In genomic region chr16:29996773-29997250, GRCh38 we compare ENCODE assay signal across 9 cellular contexts. TPM values are rescaled to one million over a fixed set of nuclear protein-coding genes. Genes with fewer than 3 reads are reported as not detected.
DNase-seq lines count a peak whose midpoint lies in the region; ATAC-seq and TF ChIP-seq lines count a peak whose summit lies in the region.
"Had no signal": no experiment of that assay in that cellular context is flagged by ENCODE, and none has a peak within 500 bp of the region (broad histone marks: within the 10 kb centered on the region; RNA-seq: fewer than 3 reads in every experiment).

No MANE protein-coding gene starts in this region.

- H3K27ac ChIP-seq in subcutaneous abdominal adipose tissue (ENCODE audit: low read depth, low read length) = peak overlapping the region; percentile 98

- peak; percentile 40 for DNase-seq in NCI-H82 (lab: John Stamatoyannopoulos, UW)
- no peak for DNase-seq in NCI-H82 treated with DMSO at 0.1 percent for 48 hours (lab: John Stamatoyannopoulos, UW; ENCODE audit: unreplicated experiment)
- peak; percentile 47 for DNase-seq in activated CD8-positive, alpha-beta T cell treated with anti-CD3 and anti-CD28 coated beads for 36 hours
- DNase-seq in NCI-H1092 (lab: John Stamatoyannopoulos, UW) = no peak
- no peak for DNase-seq in NCI-H1048 (lab: John Stamatoyannopoulos, UW)

- no peaks in the 10 kb centered on the region for H3K9me3 Mint-ChIP-seq in activated CD8-positive, alpha-beta T cell treated with anti-CD3 and anti-CD28 coated beads for 36 hours

- no peak for TF ChIP-seq CTCF in activated CD8-positive, alpha-beta T cell treated with anti-CD3 and anti-CD28 coated beads for 36 hours (IDR thresholded peaks at IDR 0.05)

- POLR2A ChIA-PET in activated CD8-positive, alpha-beta T cell treated with anti-CD3 and anti-CD28 coated beads for 36 hours (lab: Charles Lee) = interaction anchor here (0.6 to 7.7 kb wide), 13 partner anchors 10 to 185 kb away, joined by 3 to 74 read pairs (median 6); partner anchors contain the start of genes ALDOA, ASPHD1, KCTD13 and SEZ6L2

- no peaks in the 10 kb centered on the region for H3K27me3 Mint-ChIP-seq in activated CD8-positive, alpha-beta T cell treated with anti-CD3 and anti-CD28 coated beads for 36 hours

- peak overlapping the region; percentile 99 for H3K27ac Mint-ChIP-seq in activated CD8-positive, alpha-beta T cell treated with anti-CD3 and anti-CD28 coated beads for 36 hours

- peak overlapping the region; percentile 99 for H3K4me3 ChIP-seq in iPS-18c (ENCODE audit: insufficient read depth, low read depth, low read length)
- peak overlapping the region; percentile 75 to 96 (median 93) for H3K4me3 ChIP-seq in subcutaneous abdominal adipose tissue (ENCODE audit: low read depth in 1 of 5, low read length in 5 of 5)

- peaks cover 29% of the 10 kb centered on the region for H3K4me1 Mint-ChIP-seq in activated CD8-positive, alpha-beta T cell treated with anti-CD3 and anti-CD28 coated beads for 36 hours (ENCODE audit: low read depth)

- H3K9me3 ChIP-seq in iPS-18c (ENCODE audit: control insufficient read depth, insufficient read depth, low read length) (no peaks in the 10 kb centered on the region), subcutaneous abdominal adipose tissue (ENCODE audit: control insufficient read depth in 5 of 5, low read length in 5 of 5) (no peaks in the 10 kb centered on the region)

- peaks cover 0 to 52% (median 34%) of the 10 kb centered on the region in 5 donors for H3K36me3 ChIP-seq in subcutaneous abdominal adipose tissue (ENCODE audit: control insufficient read depth in 5 of 5, insufficient read depth in 5 of 5, low read length in 5 of 5)

- peaks cover 6 to 42% (median 38%) of the 10 kb centered on the region in 5 donors for H3K4me1 ChIP-seq in subcutaneous abdominal adipose tissue (ENCODE audit: control insufficient read depth in 5 of 5, insufficient read depth in 5 of 5, low read length in 5 of 5)

- CTCF ChIA-PET in activated CD8-positive, alpha-beta T cell treated with anti-CD3 and anti-CD28 coated beads for 36 hours (lab: Charles Lee) = interaction anchor here (0.8 to 3.2 kb wide), 6 partner anchors 9 to 296 kb away, joined by 3 to 14 read pairs (median 6); no protein-coding TSS in a partner anchor

- H3K36me3 Mint-ChIP-seq in activated CD8-positive, alpha-beta T cell treated with anti-CD3 and anti-CD28 coated beads for 36 hours (ENCODE audit: low read depth) = peaks cover 31% of the 10 kb centered on the region

- no peaks in the 10 kb centered on the region for H3K27me3 ChIP-seq in subcutaneous abdominal adipose tissue (ENCODE audit: control insufficient read depth in 5 of 5, insufficient read depth in 4 of 5, low read length in 5 of 5)

- peak overlapping the region; percentile 96 for H3K4me3 Mint-ChIP-seq in activated CD8-positive, alpha-beta T cell treated with anti-CD3 and anti-CD28 coated beads for 36 hours

- no peak for ATAC-seq in activated CD8-positive, alpha-beta T cell treated with anti-CD3 and anti-CD28 coated beads for 36 hours
- no peak for ATAC-seq in HG02852 (IDR thresholded peaks at IDR 0.05; ENCODE audit: unreplicated experiment)

- H3K9ac ChIP-seq in subcutaneous abdominal adipose tissue (ENCODE audit: low read length in 5 of 5) = peak overlapping the region; percentile 73 to 98 (median 93)

- intact Hi-C loops in activated CD8-positive, alpha-beta T cell treated with anti-CD3 and anti-CD28 coated beads for 36 hours (cut with micrococcal nuclease) = no loop called here

RNA-seq across cellular contexts. Expression of gene INO80E, which starts 0.8 kb away (rescaled TPM):
- total RNA-seq in activated CD8-positive, alpha-beta T cell treated with anti-CD3 and anti-CD28 coated beads for 36 hours = 10 to 100 TPM; 75.9 to 79.1 TPM

RNA-seq across cellular contexts. Expression of gene HIRIP3, which starts 1.4 kb away (rescaled TPM):
- total RNA-seq in activated CD8-positive, alpha-beta T cell treated with anti-CD3 and anti-CD28 coated beads for 36 hours = 10 to 100 TPM; 35.2 to 36.4 TPM

RNA-seq across cellular contexts. Expression of gene DOC2A, which starts 14.0 kb away (rescaled TPM):
- total RNA-seq in activated CD8-positive, alpha-beta T cell treated with anti-CD3 and anti-CD28 coated beads for 36 hours = 1 to 10 TPM in 1 of 2 experiments, under 1 TPM in 1; 0.68 to 1.8 TPM
- total RNA-seq: myocyte had no signal

RNA-seq across cellular contexts. Expression of gene TAOK2, which starts 23.1 kb away (rescaled TPM):
- 10 to 100 TPM; 25.0 to 25.9 TPM for total RNA-seq in activated CD8-positive, alpha-beta T cell treated with anti-CD3 and anti-CD28 coated beads for 36 hours

RNA-seq across cellular contexts. Expression of gene C16orf92, which starts 26.2 kb away (rescaled TPM):
- total RNA-seq in activated CD8-positive, alpha-beta T cell treated with anti-CD3 and anti-CD28 coated beads for 36 hours = not detected
- total RNA-seq: myocyte had no signal

Comparison
In these comparisons a context has a peak if more than half of its experiments do, and no peak if none do; other contexts are left out.
1. DNase-seq: peak in NCI-H82 (single experiment) and activated CD8-positive, alpha-beta T cell treated with anti-CD3 and anti-CD28 coated beads for 36 hours (single experiment); none in NCI-H82 treated with DMSO at 0.1 percent for 48 hours (single experiment), NCI-H1092 (single experiment) and NCI-H1048 (single experiment).